Comparison of ENCODE assay signal across 10 cellular contexts in genomic region chr14:69703047-69704046, GRCh38.
DNase-seq lines count a peak whose midpoint lies in the region; ATAC-seq and TF ChIP-seq lines count a peak whose summit lies in the region.
"Had no signal": no experiment of that assay in that cellular context is flagged by ENCODE, and none has a peak within 500 bp of the region (broad histone marks: within the 10 kb centered on the region; RNA-seq: fewer than 3 reads in every experiment).

No MANE protein-coding gene starts in this region.

- no peaks in the 10 kb centered on the region for H3K9me2 ChIP-seq in Karpas-422 (replicated peaks; ENCODE audit: insufficient read depth, low read length)

- no peak overlapping the region for H4K91ac ChIP-seq in mesenchymal stem cell (ENCODE audit: low read length)

- no peak overlapping the region for H2BK15ac ChIP-seq in mesenchymal stem cell (ENCODE audit: low read depth, poor library complexity, severe bottlenecking)

- no peak overlapping the region for H2BK120ac ChIP-seq in mesenchymal stem cell (ENCODE audit: low read depth, low read length)

- BruUV-seq in Calu3 (replicated peaks; lab: Mats Ljungman, UMichigan) = no TSS peak

- H3K9me3 Mint-ChIP-seq in CD4-positive, alpha-beta memory T cell = no peaks in the 10 kb centered on the region
- H3K9me3 Mint-ChIP-seq in activated T-helper 17 cell treated with anti-CD3 and anti-CD28 coated beads, Interleukin-2, amount 50 U/mL, for 72 hours = no peaks in the 10 kb centered on the region
- no peaks in the 10 kb centered on the region for H3K9me3 Mint-ChIP-seq in Calu3 (ENCODE audit: low read depth, unreplicated experiment)

- H3K4me2 ChIP-seq in Karpas-422 (ENCODE audit: low read depth, low read length, poor library complexity, severe bottlenecking) (peak overlapping the region; percentile 63), mesenchymal stem cell (ENCODE audit: low read length, poor library complexity, severe bottlenecking) (no peak overlapping the region)

- H3K79me2 ChIP-seq in Karpas-422 (ENCODE audit: low read length) = peaks cover 76% of the 10 kb centered on the region

- ATAC-seq in activated T-helper 17 cell treated with anti-CD3 and anti-CD28 coated beads, Interleukin-2, amount 50 U/mL, for 72 hours (replicated peaks) = no peak
- ATAC-seq in HG03520 (IDR thresholded peaks at IDR 0.05; ENCODE audit: unreplicated experiment) = no peak
- ATAC-seq: Panc1 had no signal

- CTCF ChIA-PET in CD4-positive, alpha-beta memory T cell (lab: Charles Lee; ENCODE audit: partially characterized antibody) = interaction anchor here (0.6 to 1.5 kb wide), 2 partner anchors 49 to 119 kb away, joined by 3 read pairs; no protein-coding TSS in a partner anchor
- CTCF ChIA-PET in Calu3 (lab: Charles Lee) = no interaction called here

- no peak overlapping the region for H4K8ac ChIP-seq in mesenchymal stem cell (ENCODE audit: low read length)

- POLR2A ChIA-PET in CD4-positive, alpha-beta memory T cell (lab: Charles Lee; ENCODE audit: partially characterized antibody) = no interaction called here

- no peaks in the 10 kb centered on the region for H3K27me3 ChIP-seq in CD4-positive, alpha-beta memory T cell (ENCODE audit: insufficient read depth, low read length)
- H3K27me3 ChIP-seq in Karpas-422 (ENCODE audit: low read length) (no peaks in the 10 kb centered on the region), mucosa of rectum (ENCODE audit: control insufficient read depth in 2 of 2, insufficient read depth in 2 of 2, low read length in 2 of 2) (no peaks in the 10 kb centered on the region), mesenchymal stem cell (ENCODE audit: control insufficient read depth in 1 of 2, insufficient read depth in 1 of 2, low read length in 2 of 2) (no peaks in the 10 kb centered on the region)

- WGBS in mesenchymal stem cell = 90% methylated on average over 11 of the region's 12 CpGs

- peaks cover 31% of the 10 kb centered on the region for H3K79me1 ChIP-seq in mesenchymal stem cell (replicated peaks; ENCODE audit: low read length, poor library complexity, severe bottlenecking)

- no peak overlapping the region for H3K4me3 Mint-ChIP-seq in CD4-positive, alpha-beta memory T cell
- no peak overlapping the region for H3K4me3 Mint-ChIP-seq in activated T-helper 17 cell treated with anti-CD3 and anti-CD28 coated beads, Interleukin-2, amount 50 U/mL, for 72 hours
- H3K4me3 Mint-ChIP-seq in Calu3 (ENCODE audit: low read depth, unreplicated experiment) = no peak overlapping the region

- H3K23ac ChIP-seq in mesenchymal stem cell (ENCODE audit: low read length in 2 of 2) = no peak overlapping the region

- H2AK5ac ChIP-seq in mesenchymal stem cell (ENCODE audit: low read length, severe bottlenecking) = no peak overlapping the region

- no peak overlapping the region for H3K18ac ChIP-seq in mesenchymal stem cell (ENCODE audit: low read depth in 1 of 2, low read length in 2 of 2)

- no peak overlapping the region for H2AFZ ChIP-seq in Karpas-422 (ENCODE audit: low read length)
- H2AFZ ChIP-seq in mesenchymal stem cell (ENCODE audit: low read depth, low read length) = no peak overlapping the region

- H3K36me3 Mint-ChIP-seq in CD4-positive, alpha-beta memory T cell = peaks cover 30 to 55% of the 10 kb centered on the region in 2 donors
- H3K36me3 Mint-ChIP-seq in activated T-helper 17 cell treated with anti-CD3 and anti-CD28 coated beads, Interleukin-2, amount 50 U/mL, for 72 hours (ENCODE audit: low read depth) = peaks cover 83% of the 10 kb centered on the region
- H3K36me3 Mint-ChIP-seq in Calu3 (ENCODE audit: insufficient read depth, unreplicated experiment) = peaks cover 13% of the 10 kb centered on the region

- H3K36me3 ChIP-seq in CD4-positive, alpha-beta memory T cell (ENCODE audit: insufficient read depth, low read length) = peaks cover 22% of the 10 kb centered on the region
- H3K36me3 ChIP-seq in Karpas-422 (ENCODE audit: insufficient read depth, low read length) = peaks cover 11% of the 10 kb centered on the region; the same call in 1 of the 2 replicates
- peaks cover 13 to 25% of the 10 kb centered on the region in 2 donors for H3K36me3 ChIP-seq in mucosa of rectum (ENCODE audit: control insufficient read depth in 2 of 2, insufficient read depth in 2 of 2, low read length in 2 of 2)
- peaks cover 16 to 45% of the 10 kb centered on the region in 2 experiments for H3K36me3 ChIP-seq in mesenchymal stem cell (ENCODE audit: control insufficient read depth in 1 of 2, insufficient read depth in 2 of 2, low read depth in 1 of 2, low read length in 2 of 2)

- no peak for TF ChIP-seq CTCF in Calu3 (IDR thresholded peaks at IDR 0.05; ENCODE audit: unreplicated experiment)

- H2BK12ac ChIP-seq in mesenchymal stem cell (ENCODE audit: low read length in 2 of 2) = no peak overlapping the region

- H3K9ac ChIP-seq in Karpas-422 (ENCODE audit: low read length) (peak overlapping the region; percentile 54), mucosa of rectum (ENCODE audit: low read depth in 1 of 2, low read length in 2 of 2) (no peak overlapping the region), mesenchymal stem cell (ENCODE audit: low read length) (no peak overlapping the region)

- intact Hi-C loops in CD4-positive, alpha-beta memory T cell (cut with micrococcal nuclease) = loop anchor here (5.0 kb wide), 1 partner anchor 36 kb away; no protein-coding TSS in a partner anchor
- intact Hi-C loops in Calu3 (cut with micrococcal nuclease; ENCODE audit: unreplicated experiment) = no loop called here

- no peak overlapping the region for H3K4me3 ChIP-seq in CD4-positive, alpha-beta memory T cell (ENCODE audit: low read length in 2 of 2)
- H3K4me3 ChIP-seq in Karpas-422 (ENCODE audit: low read length) (peak overlapping the region; percentile 42; the same call in 1 of the 2 replicates), mucosa of rectum (ENCODE audit: low read length in 2 of 2) (no peak overlapping the region), mesenchymal stem cell (ENCODE audit: insufficient read depth in 1 of 2, low read depth in 1 of 2, low read length in 2 of 2) (no peak overlapping the region)

- H3K4me1 ChIP-seq in CD4-positive, alpha-beta memory T cell (ENCODE audit: insufficient read depth, low read length) = peaks cover 35% of the 10 kb centered on the region
- H3K4me1 ChIP-seq in Karpas-422 (ENCODE audit: low read length) (peaks cover 97% of the 10 kb centered on the region), mucosa of rectum (ENCODE audit: control insufficient read depth in 2 of 2, insufficient read depth in 2 of 2, low read length in 2 of 2) (peaks cover 9 to 18% of the 10 kb centered on the region in 2 donors), mesenchymal stem cell (ENCODE audit: control insufficient read depth, insufficient read depth, low read depth, low read length) (no peaks in the 10 kb centered on the region)

- H3K27ac Mint-ChIP-seq in CD4-positive, alpha-beta memory T cell = peak overlapping the region in 6 of 7 donors; percentile 8 to 84 (median 64)
- peak overlapping the region; percentile 78 for H3K27ac Mint-ChIP-seq in activated T-helper 17 cell treated with anti-CD3 and anti-CD28 coated beads, Interleukin-2, amount 50 U/mL, for 72 hours
- no peak overlapping the region for H3K27ac Mint-ChIP-seq in Calu3 (ENCODE audit: unreplicated experiment)

- H3K4me1 Mint-ChIP-seq in CD4-positive, alpha-beta memory T cell = peaks cover 40 to 73% (median 45%) of the 10 kb centered on the region in 4 donors
- H3K4me1 Mint-ChIP-seq in activated T-helper 17 cell treated with anti-CD3 and anti-CD28 coated beads, Interleukin-2, amount 50 U/mL, for 72 hours = peaks cover 36% of the 10 kb centered on the region
- no peaks in the 10 kb centered on the region for H3K4me1 Mint-ChIP-seq in Calu3 (ENCODE audit: low read depth, unreplicated experiment)

- H3K9me3 ChIP-seq in CD4-positive, alpha-beta memory T cell (ENCODE audit: control insufficient read depth in 1 of 2, low read length in 2 of 2) = no peaks in the 10 kb centered on the region
- H3K9me3 ChIP-seq in Karpas-422 (ENCODE audit: low read length) (no peaks in the 10 kb centered on the region), mucosa of rectum (ENCODE audit: control insufficient read depth in 2 of 2, low read length in 2 of 2) (no peaks in the 10 kb centered on the region), mesenchymal stem cell (ENCODE audit: control insufficient read depth, low read length) (no peaks in the 10 kb centered on the region)

- DNase-seq in CD4-positive, alpha-beta memory T cell = no peak
- DNase-seq in Karpas-422 = peak; percentile 89
- no peak for DNase-seq in HuH-7 (ENCODE audit: low spot score)
- DNase-seq in mesenchymal stem cell = no peak
- no peak for DNase-seq in Calu3
- DNase-seq: activated CD4-positive, alpha-beta T cell treated with anti-CD3 and anti-CD28 coated beads, Interleukin-2, amount 50 U/mL, for 4 hours had no signal

- H3K14ac ChIP-seq in mesenchymal stem cell (ENCODE audit: low read length in 2 of 2) = no peak overlapping the region

- no peak overlapping the region for H3K4ac ChIP-seq in mesenchymal stem cell (ENCODE audit: low read depth in 1 of 2, low read length in 2 of 2)

- no peaks in the 10 kb centered on the region for H3K27me3 Mint-ChIP-seq in CD4-positive, alpha-beta memory T cell
- H3K27me3 Mint-ChIP-seq in activated T-helper 17 cell treated with anti-CD3 and anti-CD28 coated beads, Interleukin-2, amount 50 U/mL, for 72 hours = no peaks in the 10 kb centered on the region
- H3K27me3 Mint-ChIP-seq in Calu3 (ENCODE audit: unreplicated experiment) = no peaks in the 10 kb centered on the region

- no peak overlapping the region for H2BK5ac ChIP-seq in mesenchymal stem cell (ENCODE audit: low read depth, low read length, poor library complexity, severe bottlenecking)

- peaks cover 3% of the 10 kb centered on the region; the same call in 1 of the 2 replicates for H4K20me1 ChIP-seq in Karpas-422 (ENCODE audit: insufficient read depth, low read depth, low read length)

- H3K27ac ChIP-seq in CD4-positive, alpha-beta memory T cell (ENCODE audit: low read depth, low read length) = no peak overlapping the region
- H3K27ac ChIP-seq in Karpas-422 (ENCODE audit: low read length) = peak overlapping the region; percentile 82
- peak overlapping the region; percentile 5 to 32 for H3K27ac ChIP-seq in mucosa of rectum (ENCODE audit: low read depth in 2 of 2, low read length in 2 of 2)
- no peak overlapping the region for H3K27ac ChIP-seq in mesenchymal stem cell (ENCODE audit: low read length, poor library complexity, severe bottlenecking)

Comparison
In these comparisons a context has a peak if more than half of its experiments do, and no peak if none do; other contexts are left out.
1. H3K27ac ChIP-seq: peak in Karpas-422 (single experiment) and mucosa of rectum (2 of 2); none in CD4-positive, alpha-beta memory T cell (single experiment) and mesenchymal stem cell (single experiment).